ENCODE assay signal across 23 cellular contexts in genomic region chr15:71425388-71425787, GRCh38.
"Had no signal": no experiment of that assay in that cellular context is flagged by ENCODE, and none has a peak within 500 bp of the region (broad histone marks: within the 10 kb centered on the region; RNA-seq: fewer than 3 reads in every experiment).

No MANE protein-coding gene starts in this region.

- H3K27ac ChIP-seq: coronary artery, esophagus muscularis mucosa, heart right ventricle, left lung, lower lobe of right lung, neutrophil, parathyroid adenoma, right lobe of liver, thoracic aorta, tibial nerve, upper lobe of right lung, vagina had no signal

- H3K4me3 ChIP-seq: coronary artery, esophagus muscularis mucosa, heart right ventricle, left lung, lower lobe of right lung, right lobe of liver, thoracic aorta, tibial nerve, upper lobe of right lung, vagina had no signal

- H3K9ac ChIP-seq: parathyroid adenoma had no signal

- H3K4me1 ChIP-seq: left lung, lower lobe of right lung, parathyroid adenoma, right lobe of liver, tibial nerve, upper lobe of right lung, vagina had no signal

- H3K9me3 ChIP-seq: esophagus muscularis mucosa, left lung, lower lobe of right lung, neutrophil, right lobe of liver, thoracic aorta, upper lobe of right lung, vagina had no signal

- H3K79me2 ChIP-seq: parathyroid adenoma had no signal

- H3K27me3 ChIP-seq: esophagus muscularis mucosa, heart right ventricle, left lung, right lobe of liver, tibial nerve, upper lobe of right lung, vagina had no signal

- ATAC-seq: left cardiac atrium; left lung; lower lobe of right lung; natural killer cell; right lobe of liver; stimulated activated naive B cell treated with anti-CD40 and anti-IgM and Interleukin-4, amounts not matched to agents 10 μg/mL and 1 μg/mL and 100 μg/mL, for 72 hours; upper lobe of right lung had no signal

- H2AFZ ChIP-seq: parathyroid adenoma had no signal

- DNase-seq: dermis blood vessel endothelial cell; effector memory CD4-positive, alpha-beta T cell; foreskin melanocyte; glutamatergic neuron; heart right ventricle; hippocampal formation; left cardiac atrium; left lung; lower lobe of right lung; natural killer cell; right lobe of liver; small intestine; stimulated activated CD4-positive, alpha-beta T cell treated with anti-CD3 and anti-CD28 coated beads, Interleukin-15, amount 100 ng/mL, for 24 hours; stimulated activated CD4-positive, alpha-beta T cell treated with anti-CD3 and anti-CD28 coated beads, Interleukin-2, amount 100 ng/mL, for 48 hours; stimulated activated naive B cell treated with anti-CD40 and anti-IgM and Interleukin-4, amounts not matched to agents 10 μg/mL and 1 μg/mL and 100 μg/mL, for 72 hours; upper lobe of right lung had no signal

- H3K36me3 ChIP-seq: esophagus muscularis mucosa, heart right ventricle, left lung, lower lobe of right lung, neutrophil, right lobe of liver, thoracic aorta, tibial nerve, upper lobe of right lung, vagina had no signal
